11 cellular contexts compared by ENCODE assay signal in the genomic region with DNA sequence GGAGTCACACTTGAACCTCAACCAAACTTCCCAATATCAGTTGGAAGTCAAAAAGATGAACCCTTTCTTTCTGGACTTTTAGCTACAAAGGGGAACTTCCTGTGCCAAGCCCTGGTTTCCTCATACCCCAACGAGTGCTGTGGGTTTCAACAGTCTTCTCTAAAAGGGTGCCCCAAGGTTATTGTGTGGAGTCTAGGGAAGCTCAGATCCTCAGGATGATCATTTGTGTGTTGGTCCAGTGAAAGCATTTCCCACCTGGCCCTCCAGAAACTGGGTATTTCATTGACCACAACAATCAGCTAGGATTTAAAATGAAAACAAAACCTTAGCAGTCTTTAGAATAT. TPM values are rescaled to one million over a fixed set of nuclear protein-coding genes. Genes with fewer than 3 reads are reported as not detected.
DNase-seq lines count a peak whose midpoint lies in the region; ATAC-seq and TF ChIP-seq lines count a peak whose summit lies in the region.
"Had no signal": no experiment of that assay in that cellular context is flagged by ENCODE, and none has a peak within 500 bp of the region (broad histone marks: within the 10 kb centered on the region; RNA-seq: fewer than 3 reads in every experiment).

No MANE protein-coding gene starts in this region.

- POLR2A ChIA-PET in HEK293T (lab: Yijun Ruan, JAX) = interaction anchor here (0.8 kb wide), 1 partner anchor 658 kb away, joined by 3 read pairs; the partner anchor contains the start of gene POP5

- TF ChIP-seq CTCF in cardiac muscle cell (IDR thresholded peaks at IDR 0.05; ENCODE audit: low read depth, low read length) (no peak), heart right ventricle (IDR thresholded peaks at IDR 0.05) (no peak), VCaP (conservative IDR thresholded peaks at IDR 0.05) (no peak), mucosa of descending colon (IDR thresholded peaks at IDR 0.05) (no peak), omental fat pad (IDR thresholded peaks at IDR 0.05) (no peak)

- peaks cover 18% of the 10 kb centered on the region for H3K4me1 ChIP-seq in cardiac muscle cell (ENCODE audit: low read depth)
- peaks cover 0 to 44% (median 6%) of the 10 kb centered on the region in 9 donors for H3K4me1 ChIP-seq in heart right ventricle
- H3K4me1 ChIP-seq in mucosa of descending colon (ENCODE audit: low read depth) = peaks cover 3% of the 10 kb centered on the region

- WGBS in heart right ventricle, 2 donors = 44 to 50% methylated on average over 1 of the region's 1 CpG

- DNase-seq in cardiac muscle cell (ENCODE audit: low read depth in 1 of 2, low spot score in 1 of 2) = no peak
- DNase-seq in heart right ventricle = no peak
- no peak for DNase-seq in mucosa of descending colon
- no peak for DNase-seq in omental fat pad (ENCODE audit: low spot score)
- no peak for DNase-seq in HEK293T (ENCODE audit: extremely low spot score)
- no peak for DNase-seq in stimulated activated CD4-positive, alpha-beta T cell treated with anti-CD3 and anti-CD28 coated beads, Interleukin-2, amount 100 ng/mL, for 48 hours
- DNase-seq: esophagus squamous epithelium, GM23248, T1000 had no signal

- CTCF ChIA-PET in HEK293T (lab: Yijun Ruan, JAX) = no interaction called here

- H3K9me3 ChIP-seq in cardiac muscle cell (ENCODE audit: low read depth) (no peaks in the 10 kb centered on the region), heart right ventricle (no peaks in the 10 kb centered on the region), mucosa of descending colon (no peaks in the 10 kb centered on the region)
- H3K9me3 ChIP-seq: esophagus squamous epithelium had no signal

- intact Hi-C loops in heart right ventricle (cut with DNase I) = no loop called here
- intact Hi-C loops in mucosa of descending colon (cut with DNase I, micrococcal nuclease) = no loop called here

- ATAC-seq in heart right ventricle (no peak), mucosa of descending colon (peak; percentile 10), omental fat pad (ENCODE audit: low FRiP score) (no peak), HG02981 (IDR thresholded peaks at IDR 0.05; ENCODE audit: unreplicated experiment) (no peak)

- peak overlapping the region; percentile 47 for H3K27ac ChIP-seq in cardiac muscle cell
- peak overlapping the region in 2 of 10 donors; percentile 16 to 76 for H3K27ac ChIP-seq in heart right ventricle
- H3K27ac ChIP-seq in VCaP = peak overlapping the region; percentile 82
- H3K27ac ChIP-seq: GM23248 had no signal

- H3K36me3 ChIP-seq in cardiac muscle cell = peaks cover 3% of the 10 kb centered on the region
- peaks cover 0 to 84% (median 0%) of the 10 kb centered on the region in 9 donors for H3K36me3 ChIP-seq in heart right ventricle
- no peaks in the 10 kb centered on the region for H3K36me3 ChIP-seq in mucosa of descending colon (ENCODE audit: low read depth)

- H3K27me3 ChIP-seq in cardiac muscle cell = no peaks in the 10 kb centered on the region
- no peaks in the 10 kb centered on the region for H3K27me3 ChIP-seq in heart right ventricle
- H3K27me3 ChIP-seq: esophagus squamous epithelium had no signal

- H3K4me3 ChIP-seq in cardiac muscle cell (no peak overlapping the region), heart right ventricle (no peak overlapping the region), mucosa of descending colon (no peak overlapping the region)
- H3K4me3 ChIP-seq: esophagus squamous epithelium, GM23248 had no signal

TF ChIP-seq in HEK293T, 16 proteins besides CTCF, POLR2A, EP300 and RAD21:
- TF ChIP-seq LEF1 (IDR thresholded peaks at IDR 0.05; ENCODE audit: borderline replicate concordance) (no peak), ELF4 (IDR thresholded peaks at IDR 0.05) (no peak), NFRKB (IDR thresholded peaks at IDR 0.05) (no peak), HDGF (IDR thresholded peaks at IDR 0.05; ENCODE audit: borderline replicate concordance) (no peak), BHLHE40 (IDR thresholded peaks at IDR 0.05; ENCODE audit: borderline replicate concordance) (no peak), SP1 (IDR thresholded peaks at IDR 0.05) (no peak), ZNF384 (IDR thresholded peaks at IDR 0.05) (no peak), FOXK2 (IDR thresholded peaks at IDR 0.05) (no peak), TARDBP (IDR thresholded peaks at IDR 0.05) (no peak), FOXA1 (IDR thresholded peaks at IDR 0.05) (no peak), L3MBTL2 (conservative IDR thresholded peaks at IDR 0.05) (no peak)
TF ChIP-seq in HEK293T: peak in this region for 0.

RNA-seq across cellular contexts. Expression of gene P2RX4, which starts 29.4 kb away (rescaled TPM):
- total RNA-seq in cardiac muscle cell (33.7 and 38.2 TPM in 2 replicates), heart right ventricle (10 to 100 TPM in 1 of 10 donors, 1 to 10 TPM in 9; 3.7 to 12.6 (median 5.5) TPM), mucosa of descending colon (100 to 1,000 TPM in 2 of 3 donors, 10 to 100 TPM in 1; 83.6 to 194 (median 132) TPM), omental fat pad (100 to 1,000 TPM in 1 of 4 donors, 10 to 100 TPM in 3; 46.3 to 107 (median 65.3) TPM)
- polyA plus RNA-seq in cardiac muscle cell (19.4 and 25.8 TPM in 2 replicates), heart right ventricle (10 to 100 TPM in 1 of 2 donors, 1 to 10 TPM in 1; 4.4 to 10.6 TPM)

RNA-seq across cellular contexts. Expression of gene CAMKK2, which starts 57.2 kb away (rescaled TPM):
- total RNA-seq in cardiac muscle cell (15.0 and 18.6 TPM in 2 replicates), heart right ventricle (10 to 100 TPM; 14.7 to 19.3 (median 16.1) TPM), mucosa of descending colon (10 to 100 TPM; 44.0 to 57.1 (median 47.3) TPM), omental fat pad (10 to 100 TPM; 24.9 to 58.2 (median 38.5) TPM)
- polyA plus RNA-seq in cardiac muscle cell (22.9 and 24.2 TPM in 2 replicates), heart right ventricle (10 to 100 TPM; 10.8 to 11.8 TPM)
